9 cellular contexts compared by ENCODE assay signal in the genomic region with DNA sequence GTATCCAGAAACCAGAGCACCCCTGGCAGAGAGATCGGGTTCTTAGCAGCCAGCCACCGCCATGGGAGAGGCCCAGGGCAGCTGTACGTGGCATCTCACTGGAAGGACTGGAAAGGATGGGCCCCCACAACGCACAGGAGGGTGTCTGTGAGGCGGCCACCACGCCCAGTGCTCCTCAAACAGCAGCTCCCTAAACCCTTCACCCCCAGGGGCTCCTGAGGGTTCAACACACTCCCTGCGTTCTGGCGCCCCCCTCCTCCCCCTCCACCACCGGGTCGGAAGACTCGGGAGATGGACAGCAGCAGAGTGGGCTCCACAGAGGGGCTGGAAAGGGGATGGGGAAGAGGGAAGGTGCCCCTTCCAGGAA. TPM values are rescaled to one million over a fixed set of nuclear protein-coding genes. Genes with fewer than 3 reads are reported as not detected.
A peak's percentile ranks its signal among the peaks of the same experiment; 100 is the strongest.
DNase-seq lines count a peak whose midpoint lies in the region; ATAC-seq, FAIRE-seq and TF ChIP-seq lines count a peak whose summit lies in the region.
"Had no signal": no experiment of that assay in that cellular context is flagged by ENCODE, and none has a peak within 500 bp of the region (broad histone marks: within the 10 kb centered on the region; RNA-seq: fewer than 3 reads in every experiment).

No MANE protein-coding gene starts in this region.

- H3K4me1 ChIP-seq in HUES48 (ENCODE audit: control insufficient read depth, insufficient read depth, low read length) (peaks cover 13% of the 10 kb centered on the region), GM12878 (ENCODE audit: control insufficient read depth, insufficient read depth, low read length) (peaks cover 14% of the 10 kb centered on the region), mesodermal cell (ENCODE audit: control insufficient read depth, insufficient read depth, low read length, poor library complexity, severe bottlenecking) (peaks cover 5% of the 10 kb centered on the region)

- SMC1A ChIA-PET in GM12878 (lab: Charles Lee; ENCODE audit: uncharacterized antibody, unreplicated experiment): no interaction called here

- peaks cover 7% of the 10 kb centered on the region; the same call in 1 of the 2 replicates for H3K36me3 ChIP-seq in HUES48 (ENCODE audit: control insufficient read depth, insufficient read depth, low read length)
- no peaks in the 10 kb centered on the region; a peak in 1 of 4 replicates for H3K36me3 ChIP-seq in GM12878 (ENCODE audit: control insufficient read depth in 2 of 2, insufficient read depth in 2 of 2, low read length in 1 of 2)
- H3K36me3 ChIP-seq in mesodermal cell (ENCODE audit: control insufficient read depth, insufficient read depth, low read length): peaks cover 20% of the 10 kb centered on the region

- H3K4me3 ChIP-seq in AG09309 (ENCODE audit: control insufficient read depth, low read depth, low read length): peak overlapping the region; percentile 52
- H3K4me3 ChIP-seq in HUES48 (ENCODE audit: low read depth, low read length): peak overlapping the region; percentile 64
- H3K4me3 ChIP-seq in GM12878: peak overlapping the region; percentile 89
- peak overlapping the region; percentile 52 for H3K4me3 ChIP-seq in mesodermal cell (ENCODE audit: extremely low read depth, insufficient read depth, low read length, poor library complexity, severe bottlenecking)

- TF ChIP-seq EP300 in GM12878 (IDR thresholded peaks at IDR 0.05; ENCODE audit: borderline replicate concordance in 1 of 2, control insufficient read depth in 1 of 2, low read depth in 2 of 2, low read length in 2 of 2): no peak

- no peak overlapping the region for H2AFZ ChIP-seq in GM12878 (ENCODE audit: control insufficient read depth, low read depth, low read length)

- WGBS in GM12878 (ENCODE audit: insufficient coverage, insufficient replicate concordance, low lambda C conversion rate, missing lambda C conversion rate): 48% methylated on average over 6 of the region's 11 CpGs
- WGBS in mesodermal cell (ENCODE audit: insufficient coverage in 2 of 2), 2 experiments: 71 to 74% methylated on average over 4 of the region's 11 CpGs

- TF ChIP-seq POLR2A in GM12878 (IDR thresholded peaks at IDR 0.05; ENCODE audit: low read depth, low read length): no peak
- no peak for TF ChIP-seq POLR2A in H54 (IDR thresholded peaks at IDR 0.05; ENCODE audit: low read depth, low read length)

- peaks cover 30% of the 10 kb centered on the region for H3K27me3 ChIP-seq in HUES48 (ENCODE audit: control insufficient read depth, insufficient read depth, low read length)
- H3K27me3 ChIP-seq in GM12878 (replicated peaks in 1 of 2; ENCODE audit: control insufficient read depth in 2 of 2, insufficient read depth in 2 of 2, low read length in 1 of 2): no peaks in the 10 kb centered on the region

- CTCF ChIA-PET in GM12878 (lab: Yijun Ruan, JAX): interaction anchor here (0.8 to 1.7 kb wide), 6 partner anchors 8 to 82 kb away, joined by 3 to 6 read pairs (median 4); a partner anchor contains a TSS

- H3K9ac ChIP-seq in HUES48 (ENCODE audit: low read depth, low read length) (no peak overlapping the region), GM12878 (ENCODE audit: control insufficient read depth, insufficient read depth, low read length) (peak overlapping the region; percentile 73)

- no peak for TF ChIP-seq RAD21 in GM12878 (IDR thresholded peaks at IDR 0.05; ENCODE audit: insufficient read depth, low read depth, low read length)

- RAD21 ChIA-PET in GM12878 (lab: Charles Lee; ENCODE audit: unreplicated experiment): no interaction called here

- in situ Hi-C loops in GM12878 (cut with MboI): no loop called here

- no peak for FAIRE-seq in GM12878 (lab: Jason Lieb, UNC)
- FAIRE-seq in H54 (lab: Jason Lieb, UNC): no peak
- FAIRE-seq: TTC549 had no signal

- intact Hi-C loops in GM12878 (cut with micrococcal nuclease; ENCODE audit: unreplicated experiment): no loop called here

- no TSS peak for BruUV-seq in GM12878 (replicated peaks; lab: Mats Ljungman, UMichigan)

- POLR2A ChIA-PET in GM12878 (lab: Charles Lee): interaction anchor here (0.5 to 3.3 kb wide), 2 partner anchors 10 to 338 kb away, joined by 3 to 15 read pairs; a partner anchor contains a TSS

- H3K4me2 ChIP-seq in GM12878 (ENCODE audit: control insufficient read depth, insufficient read depth): peak overlapping the region; percentile 98

- ATAC-seq in GM12878: peak; percentile 19
- ATAC-seq in GM21515 (IDR thresholded peaks at IDR 0.05; ENCODE audit: unreplicated experiment): no peak

- H3K27ac ChIP-seq in HUES48 (ENCODE audit: low read depth, low read length): no peak overlapping the region
- peak overlapping the region; percentile 52 for H3K27ac ChIP-seq in GM12878 (ENCODE audit: control insufficient read depth, insufficient read depth)
- H3K27ac ChIP-seq in mesodermal cell (ENCODE audit: low read depth, low read length, severe bottlenecking): no peak overlapping the region

- H3K9me3 ChIP-seq in HUES48 (ENCODE audit: control insufficient read depth, insufficient read depth, low read length) (no peaks in the 10 kb centered on the region), GM12878 (replicated peaks; ENCODE audit: control insufficient read depth, insufficient read depth, low read length) (no peaks in the 10 kb centered on the region), mesodermal cell (ENCODE audit: control insufficient read depth, low read length) (no peaks in the 10 kb centered on the region)

- TF ChIP-seq CTCF in AG09309 (IDR thresholded peaks at IDR 0.05; ENCODE audit: control insufficient read depth, insufficient read depth, low read depth, low read length, missing control alignments): no peak
- TF ChIP-seq CTCF in GM12878 (IDR thresholded peaks at IDR 0.05 in 2 of 3, conservative IDR thresholded peaks at IDR 0.05 in 1 of 3; ENCODE audit: control insufficient read depth in 2 of 3, extremely low read depth in 1 of 3, insufficient read depth in 1 of 3, low read depth in 3 of 3, low read length in 3 of 3): no peak

- peaks cover 8% of the 10 kb centered on the region for H3K79me2 ChIP-seq in GM12878 (ENCODE audit: control insufficient read depth, insufficient read depth, low read length)

- H4K20me1 ChIP-seq in GM12878 (ENCODE audit: control insufficient read depth, insufficient read depth): no peaks in the 10 kb centered on the region

- DNase-seq in AG09309 (ENCODE audit: low read depth) (no peak), GM12878 (ENCODE audit: low read depth, low spot score) (no peak), H54 (ENCODE audit: insufficient read length, low spot score) (no peak), globus pallidus (ENCODE audit: low spot score) (no peak), SW480 (ENCODE audit: low spot score) (no peak)

RNA-seq across cellular contexts. Expression of a gene that starts 1.1 kb away (rescaled TPM):
- total RNA-seq in GM12878 (2013; cell fraction: nucleolus; rRNA removed): 54.9 and 65.7 TPM in 2 replicates
- 22.8 and 23.0 TPM in 2 replicates for total RNA-seq in GM12878 (2014; rRNA removed)
- 14.5 and 16.5 TPM in 2 replicates for total RNA-seq in GM12878 (2014; rRNA removed; fragmentation: Illumina TruSeq; extraction: Trizol)
- total RNA-seq in GM12878 (2021): 34.0 and 38.9 TPM in 2 replicates
- polyA plus RNA-seq in GM12878 (2011; ENCODE audit: low read depth): 6.8 TPM
- 7.5 and 16.1 TPM in 2 replicates for polyA plus RNA-seq in GM12878 (2011; rRNA removed)
- polyA plus RNA-seq in GM12878 (2011; cell fraction: cytosol; rRNA removed): 22.6 and 27.5 TPM in 2 replicates
- 130 and 145 TPM in 2 replicates for polyA plus RNA-seq in GM12878 (2011; cell fraction: nucleus; rRNA removed)
- polyA plus RNA-seq in GM12878 (2012): 15.0 and 21.3 TPM in 2 replicates
- polyA plus RNA-seq in GM12878 (2014; fragmentation: Illumina TruSeq; extraction: Trizol): 3.6 and 16.1 TPM in 2 replicates
- polyA plus RNA-seq in GM12878 (2014; fragmentation: Nextera tagmentation; extraction: Ambion mirVana): 1 to 10 TPM; 1.1 to 3.8 TPM
- 32.0 and 33.2 TPM in 2 replicates for polyA plus RNA-seq in GM12878 (2014; rRNA removed)
- polyA plus RNA-seq in GM12878 (2016; fragmentation: Nextera tagmentation; extraction: Ambion mirVana): 10 to 100 TPM in 1 of 2 experiments, 1 to 10 TPM in 1; 9.5 to 17.1 TPM
- 12.6 and 18.3 TPM in 2 replicates for polyA minus RNA-seq in GM12878 (2011; rRNA and poly(A)+ RNA removed)
- polyA minus RNA-seq in GM12878 (2011; cell fraction: cytosol; rRNA and poly(A)+ RNA removed): 7.8 and 10.4 TPM in 2 replicates
- polyA minus RNA-seq in GM12878 (2011; cell fraction: nucleus; rRNA and poly(A)+ RNA removed): 25.1 and 35.3 TPM in 2 replicates
- 26.1 TPM for polyA plus RNA-seq in mesodermal cell (2013, experiment 1 of 2)
- polyA plus RNA-seq in mesodermal cell (2013, experiment 2 of 2): 25.9 TPM

RNA-seq across cellular contexts. Expression of a gene that starts 9.4 kb away (rescaled TPM):
- total RNA-seq in GM12878 (2013; cell fraction: nucleolus; rRNA removed): 111 and 138 TPM in 2 replicates
- 13.8 and 20.5 TPM in 2 replicates for total RNA-seq in GM12878 (2014; rRNA removed)
- 3.9 and 5.1 TPM in 2 replicates for total RNA-seq in GM12878 (2014; rRNA removed; fragmentation: Illumina TruSeq; extraction: Trizol)
- 42.4 and 48.6 TPM in 2 replicates for total RNA-seq in GM12878 (2021)
- polyA plus RNA-seq in GM12878 (2011; ENCODE audit: low read depth): 19.5 TPM
- 4.4 and 7.9 TPM in 2 replicates for polyA plus RNA-seq in GM12878 (2011; rRNA removed)
- 6.1 and 11.1 TPM in 2 replicates for polyA plus RNA-seq in GM12878 (2011; cell fraction: cytosol; rRNA removed)
- 298 and 323 TPM in 2 replicates for polyA plus RNA-seq in GM12878 (2011; cell fraction: nucleus; rRNA removed)
- polyA plus RNA-seq in GM12878 (2012): 62.3 and 69.8 TPM in 2 replicates
- polyA plus RNA-seq in GM12878 (2014; fragmentation: Illumina TruSeq; extraction: Trizol): 1.2 and 4.3 TPM in 2 replicates
- under 1 TPM; 0.26 to 0.51 TPM for polyA plus RNA-seq in GM12878 (2014; fragmentation: Nextera tagmentation; extraction: Ambion mirVana)
- polyA plus RNA-seq in GM12878 (2014; rRNA removed): 42.3 and 51.7 TPM in 2 replicates
- 1 to 10 TPM; 4.5 to 5.0 TPM for polyA plus RNA-seq in GM12878 (2016; fragmentation: Nextera tagmentation; extraction: Ambion mirVana)
- polyA minus RNA-seq in GM12878 (2011; rRNA and poly(A)+ RNA removed): 9.3 and 15.4 TPM in 2 replicates
- polyA minus RNA-seq in GM12878 (2011; cell fraction: cytosol; rRNA and poly(A)+ RNA removed): 11.4 and 11.5 TPM in 2 replicates
- polyA minus RNA-seq in GM12878 (2011; cell fraction: nucleus; rRNA and poly(A)+ RNA removed): 51.5 and 73.5 TPM in 2 replicates
- 28.0 TPM for polyA plus RNA-seq in mesodermal cell (2013, experiment 1 of 2)
- 22.6 TPM for polyA plus RNA-seq in mesodermal cell (2013, experiment 2 of 2)

RNA-seq across cellular contexts. Expression of a gene that starts 9.8 kb away (rescaled TPM):
- 5.1 and 5.8 TPM in 2 replicates for total RNA-seq in GM12878 (2013; cell fraction: nucleolus; rRNA removed)
- total RNA-seq in GM12878 (2014; rRNA removed): 9.4 and 10.0 TPM in 2 replicates
- 3.8 and 4.0 TPM in 2 replicates for total RNA-seq in GM12878 (2014; rRNA removed; fragmentation: Illumina TruSeq; extraction: Trizol)
- 10.8 and 12.8 TPM in 2 replicates for total RNA-seq in GM12878 (2021)
- polyA plus RNA-seq in GM12878 (2011; ENCODE audit: low read depth): 2.6 TPM
- 2.5 and 6.2 TPM in 2 replicates for polyA plus RNA-seq in GM12878 (2011; rRNA removed)
- 5.7 and 9.1 TPM in 2 replicates for polyA plus RNA-seq in GM12878 (2011; cell fraction: cytosol; rRNA removed)
- polyA plus RNA-seq in GM12878 (2011; cell fraction: nucleus; rRNA removed): 33.9 and 40.9 TPM in 2 replicates
- polyA plus RNA-seq in GM12878 (2012): 6.6 and 7.4 TPM in 2 replicates
- 1.4 and 3.7 TPM in 2 replicates for polyA plus RNA-seq in GM12878 (2014; fragmentation: Illumina TruSeq; extraction: Trizol)
- under 1 TPM; 0.05 to 0.16 TPM for polyA plus RNA-seq in GM12878 (2014; fragmentation: Nextera tagmentation; extraction: Ambion mirVana)
- polyA plus RNA-seq in GM12878 (2014; rRNA removed): 11.6 and 14.0 TPM in 2 replicates
- polyA plus RNA-seq in GM12878 (2016; fragmentation: Nextera tagmentation; extraction: Ambion mirVana): under 1 TPM; 0.44 to 0.58 TPM
- polyA minus RNA-seq in GM12878 (2011; rRNA and poly(A)+ RNA removed): 3.4 and 6.0 TPM in 2 replicates
- polyA minus RNA-seq in GM12878 (2011; cell fraction: cytosol; rRNA and poly(A)+ RNA removed): 2.1 and 3.0 TPM in 2 replicates
- polyA minus RNA-seq in GM12878 (2011; cell fraction: nucleus; rRNA and poly(A)+ RNA removed): 2.9 and 3.2 TPM in 2 replicates
- polyA plus RNA-seq in mesodermal cell (2013, experiment 1 of 2): 13.3 TPM
- polyA plus RNA-seq in mesodermal cell (2013, experiment 2 of 2): 7.2 TPM

RNA-seq across cellular contexts. Expression of a gene that starts 15.6 kb away (rescaled TPM):
- 117 and 138 TPM in 2 replicates for total RNA-seq in GM12878 (2013; cell fraction: nucleolus; rRNA removed)
- total RNA-seq in GM12878 (2014; rRNA removed): 29.8 and 31.1 TPM in 2 replicates
- total RNA-seq in GM12878 (2014; rRNA removed; fragmentation: Illumina TruSeq; extraction: Trizol): 9.7 and 10.4 TPM in 2 replicates
- total RNA-seq in GM12878 (2021): 33.3 and 41.4 TPM in 2 replicates
- polyA plus RNA-seq in GM12878 (2011; ENCODE audit: low read depth): 14.9 TPM
- polyA plus RNA-seq in GM12878 (2011; rRNA removed): 7.7 and 16.1 TPM in 2 replicates
- 16.2 and 26.4 TPM in 2 replicates for polyA plus RNA-seq in GM12878 (2011; cell fraction: cytosol; rRNA removed)
- polyA plus RNA-seq in GM12878 (2011; cell fraction: nucleus; rRNA removed): 370 and 394 TPM in 2 replicates
- 31.4 and 32.3 TPM in 2 replicates for polyA plus RNA-seq in GM12878 (2012)
- polyA plus RNA-seq in GM12878 (2014; fragmentation: Illumina TruSeq; extraction: Trizol): 5.7 and 9.6 TPM in 2 replicates
- 1 to 10 TPM in 1 of 2 experiments, under 1 TPM in 1; 0.74 to 2.0 TPM for polyA plus RNA-seq in GM12878 (2014; fragmentation: Nextera tagmentation; extraction: Ambion mirVana)
- 35.5 and 42.2 TPM in 2 replicates for polyA plus RNA-seq in GM12878 (2014; rRNA removed)
- polyA plus RNA-seq in GM12878 (2016; fragmentation: Nextera tagmentation; extraction: Ambion mirVana): 10 to 100 TPM; 22.8 to 23.0 TPM
- 13.4 and 15.0 TPM in 2 replicates for polyA minus RNA-seq in GM12878 (2011; rRNA and poly(A)+ RNA removed)
- polyA minus RNA-seq in GM12878 (2011; cell fraction: cytosol; rRNA and poly(A)+ RNA removed): 10.2 and 10.4 TPM in 2 replicates
- polyA minus RNA-seq in GM12878 (2011; cell fraction: nucleus; rRNA and poly(A)+ RNA removed): 32.4 and 44.1 TPM in 2 replicates
- 27.6 TPM for polyA plus RNA-seq in mesodermal cell (2013, experiment 1 of 2)
- 24.6 TPM for polyA plus RNA-seq in mesodermal cell (2013, experiment 2 of 2)

RNA-seq across cellular contexts. Expression of a gene that starts 47.0 kb away (rescaled TPM):
- total RNA-seq in GM12878 (2013; cell fraction: nucleolus; rRNA removed): 180 and 204 TPM in 2 replicates
- total RNA-seq in GM12878 (2014; rRNA removed): 32.6 and 42.0 TPM in 2 replicates
- 19.8 and 21.8 TPM in 2 replicates for total RNA-seq in GM12878 (2014; rRNA removed; fragmentation: Illumina TruSeq; extraction: Trizol)
- total RNA-seq in GM12878 (2021): 133 and 134 TPM in 2 replicates
- 25.4 TPM for polyA plus RNA-seq in GM12878 (2011; ENCODE audit: low read depth)
- polyA plus RNA-seq in GM12878 (2011; rRNA removed): 19.9 and 41.8 TPM in 2 replicates
- 57.3 and 73.0 TPM in 2 replicates for polyA plus RNA-seq in GM12878 (2011; cell fraction: cytosol; rRNA removed)
- polyA plus RNA-seq in GM12878 (2011; cell fraction: nucleus; rRNA removed): 319 and 335 TPM in 2 replicates
- polyA plus RNA-seq in GM12878 (2012): 53.9 and 72.5 TPM in 2 replicates
- 6.3 and 23.5 TPM in 2 replicates for polyA plus RNA-seq in GM12878 (2014; fragmentation: Illumina TruSeq; extraction: Trizol)
- polyA plus RNA-seq in GM12878 (2014; fragmentation: Nextera tagmentation; extraction: Ambion mirVana): 1 to 10 TPM in 1 of 2 experiments, under 1 TPM in 1; 0.68 to 4.5 TPM
- polyA plus RNA-seq in GM12878 (2014; rRNA removed): 65.4 and 84.9 TPM in 2 replicates
- polyA plus RNA-seq in GM12878 (2016; fragmentation: Nextera tagmentation; extraction: Ambion mirVana): 10 to 100 TPM; 69.3 to 80.0 TPM
- 52.2 and 84.0 TPM in 2 replicates for polyA minus RNA-seq in GM12878 (2011; rRNA and poly(A)+ RNA removed)
- polyA minus RNA-seq in GM12878 (2011; cell fraction: cytosol; rRNA and poly(A)+ RNA removed): 54.8 and 57.2 TPM in 2 replicates
- polyA minus RNA-seq in GM12878 (2011; cell fraction: nucleus; rRNA and poly(A)+ RNA removed): 57.8 and 74.9 TPM in 2 replicates
- 108 TPM for polyA plus RNA-seq in mesodermal cell (2013, experiment 1 of 2)
- 92.5 TPM for polyA plus RNA-seq in mesodermal cell (2013, experiment 2 of 2)
